22 cellular contexts compared by ENCODE assay signal in the genomic region with DNA sequence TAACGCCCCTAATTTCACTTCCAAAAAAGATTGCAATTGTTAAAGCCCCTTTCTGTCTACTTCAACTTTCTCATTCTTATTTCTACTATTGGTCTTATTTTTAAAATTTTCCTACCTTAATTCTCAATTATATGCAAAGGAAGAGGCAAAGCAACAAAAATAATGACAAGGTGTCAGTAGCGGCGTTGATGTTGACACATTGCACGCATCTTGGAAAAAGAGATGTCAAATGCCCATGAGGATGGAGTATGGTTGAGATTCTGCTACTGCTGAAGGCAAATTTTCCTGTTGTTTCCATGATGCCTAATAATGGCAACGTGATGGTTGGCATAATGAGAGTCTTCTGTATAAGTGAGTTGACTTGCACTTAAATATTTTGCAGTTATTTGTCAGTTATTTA.
"Had no signal": no experiment of that assay in that cellular context is flagged by ENCODE, and none has a peak within 500 bp of the region (broad histone marks: within the 10 kb centered on the region; RNA-seq: fewer than 3 reads in every experiment).

No MANE protein-coding gene starts in this region.

- H3K9me3 ChIP-seq: esophagus squamous epithelium, gastrocnemius medialis, left lung, lower lobe of right lung had no signal

- H3K27ac Mint-ChIP-seq: effector memory CD8-positive, alpha-beta T cell; endodermal cell had no signal

- H3K27me3 Mint-ChIP-seq: effector memory CD8-positive, alpha-beta T cell had no signal

- H3K4me3 ChIP-seq: coronary artery, esophagus squamous epithelium, gastrocnemius medialis, left lung, lower lobe of right lung had no signal

- FAIRE-seq: keratinocyte had no signal

- H3K9me3 Mint-ChIP-seq: effector memory CD8-positive, alpha-beta T cell; endodermal cell had no signal

- ATAC-seq: effector memory CD8-positive, alpha-beta T cell; esophagus mucosa; gastrocnemius medialis; left cardiac atrium; left lung; left ventricle myocardium superior; lower lobe of right lung had no signal

- H3K27ac ChIP-seq: coronary artery, epithelial cell of prostate, esophagus squamous epithelium, gastrocnemius medialis, left lung, lower lobe of right lung had no signal

- H3K4me1 ChIP-seq: esophagus squamous epithelium, gastrocnemius medialis, left lung, lower lobe of right lung had no signal

- DNase-seq: dermis blood vessel endothelial cell; effector CD8-positive, alpha-beta T cell; effector memory CD8-positive, alpha-beta T cell; endodermal cell; erythroblast; esophagus squamous epithelium; foreskin fibroblast; foreskin melanocyte; gastrocnemius medialis; glutamatergic neuron; head of caudate nucleus; hippocampal formation; left cardiac atrium; left lung; left ventricle myocardium superior; lower lobe of right lung; mesenchymal stem cell; midbrain had no signal

- H3K36me3 ChIP-seq: esophagus squamous epithelium, gastrocnemius medialis, left lung, lower lobe of right lung had no signal

- H3K4me3 Mint-ChIP-seq: effector memory CD8-positive, alpha-beta T cell; endodermal cell had no signal

- H3K27me3 ChIP-seq: esophagus squamous epithelium, gastrocnemius medialis, left lung had no signal
